24 cellular contexts compared by ENCODE assay signal in genomic region chr10:119672291-119672690, GRCh38.
"Had no signal": no experiment of that assay in that cellular context is flagged by ENCODE, and none has a peak within 500 bp of the region (broad histone marks: within the 10 kb centered on the region; RNA-seq: fewer than 3 reads in every experiment).

No MANE protein-coding gene starts in this region.

- H3K27me3 Mint-ChIP-seq: activated CD4-positive, alpha-beta T cell treated with anti-CD3 and anti-CD28 coated beads for 36 hours; activated naive CD8-positive, alpha-beta T cell; naive thymus-derived CD4-positive, alpha-beta T cell; stimulated activated naive CD8-positive, alpha-beta T cell treated with anti-CD3 and anti-CD28 coated beads, Interleukin-15, Interleukin-2, amounts not matched to agents 100 ng/mL and 50 ng/mL, for 24 hours; type B pancreatic cell had no signal

- H3K27me3 ChIP-seq: left lung, pancreas, uterus had no signal

- H3K4me3 Mint-ChIP-seq: activated CD4-positive, alpha-beta T cell treated with anti-CD3 and anti-CD28 coated beads for 36 hours; activated naive CD8-positive, alpha-beta T cell; endodermal cell; mesothelial cell of epicardium; naive thymus-derived CD4-positive, alpha-beta T cell; stimulated activated naive CD8-positive, alpha-beta T cell treated with anti-CD3 and anti-CD28 coated beads, Interleukin-15, Interleukin-2, amounts not matched to agents 100 ng/mL and 50 ng/mL, for 24 hours; type B pancreatic cell had no signal

- H3K27ac ChIP-seq: left lung, pancreas, prostate gland, thoracic aorta, uterus had no signal

- DNase-seq: activated CD4-positive, alpha-beta T cell treated with anti-CD3 and anti-CD28 coated beads for 36 hours; activated CD4-positive, alpha-beta T cell treated with anti-CD3 and anti-CD28 coated beads, Interleukin-2, amount 50 U/mL, for 4 hours; activated CD4-positive, CD25-positive, alpha-beta regulatory T cell; activated effector memory CD4-positive, alpha-beta T cell treated with Interleukin-2 at 50 U/mL for 16 hours; activated naive CD4-positive, alpha-beta T cell treated with Interleukin-2 at 50 U/mL for 16 hours; activated T-cell treated with anti-CD3 and anti-CD28 coated beads for 4 hours; anterior cingulate cortex; cerebellar nuclear complex; cortex of kidney; endodermal cell; foreskin melanocyte; left lung; naive thymus-derived CD4-positive, alpha-beta T cell; nucleus accumbens; stimulated activated CD4-positive, alpha-beta T cell treated with anti-CD3 and anti-CD28 coated beads, Interleukin-4, amount 100 ng/mL, for 1 hour; uterus had no signal

- H3K27ac Mint-ChIP-seq: activated CD4-positive, alpha-beta T cell treated with anti-CD3 and anti-CD28 coated beads for 36 hours; mesothelial cell of epicardium; stimulated activated naive CD8-positive, alpha-beta T cell treated with anti-CD3 and anti-CD28 coated beads, Interleukin-15, Interleukin-2, amounts not matched to agents 100 ng/mL and 50 ng/mL, for 24 hours; type B pancreatic cell had no signal

- H3K4me3 ChIP-seq: left lung, pancreas, prostate gland, thoracic aorta, uterus had no signal

- H3K9me3 ChIP-seq: left lung, pancreas, prostate gland, thoracic aorta, uterus had no signal

- H3K36me3 ChIP-seq: uterus had no signal

- ATAC-seq: activated CD4-positive, alpha-beta T cell treated with anti-CD3 and anti-CD28 coated beads for 36 hours; esophagus mucosa; left lung; naive thymus-derived CD4-positive, alpha-beta T cell; pancreas had no signal

- H3K9me3 Mint-ChIP-seq: endodermal cell; mesothelial cell of epicardium; naive thymus-derived CD4-positive, alpha-beta T cell; stimulated activated naive CD8-positive, alpha-beta T cell treated with anti-CD3 and anti-CD28 coated beads, Interleukin-15, Interleukin-2, amounts not matched to agents 100 ng/mL and 50 ng/mL, for 24 hours; type B pancreatic cell had no signal
